ENCODE assay signal across 18 cellular contexts in genomic region chr19:16349551-16350171, GRCh38. TPM values are rescaled to one million over a fixed set of nuclear protein-coding genes. Genes with fewer than 3 reads are reported as not detected.
DNase-seq lines count a peak whose midpoint lies in the region; ATAC-seq, FAIRE-seq and TF ChIP-seq lines count a peak whose summit lies in the region.
"Had no signal": no experiment of that assay in that cellular context is flagged by ENCODE, and none has a peak within 500 bp of the region (broad histone marks: within the 10 kb centered on the region; RNA-seq: fewer than 3 reads in every experiment).

No MANE protein-coding gene starts in this region.

- H3K27ac Mint-ChIP-seq in CD4-positive, CD25-positive, alpha-beta regulatory T cell = peak overlapping the region; percentile 68 to 92 (median 88)
- H3K27ac Mint-ChIP-seq in dendritic cell treated with granulocyte-macrophage colony-stimulating factor and Interleukin-4, amounts not matched to agents 40 ng/mL and 50 ng/mL, for 4 days = peak overlapping the region; percentile 9

- intact Hi-C loops in dendritic cell treated with granulocyte-macrophage colony-stimulating factor and Interleukin-4, amounts not matched to agents 40 ng/mL and 50 ng/mL, for 4 days (cut with micrococcal nuclease) = no loop called here
- intact Hi-C loops in left lung (cut with DNase I) = no loop called here

- peaks cover 11 to 64% (median 28%) of the 10 kb centered on the region in 4 donors for H3K4me1 Mint-ChIP-seq in CD4-positive, CD25-positive, alpha-beta regulatory T cell
- H3K4me1 Mint-ChIP-seq in dendritic cell treated with granulocyte-macrophage colony-stimulating factor and Interleukin-4, amounts not matched to agents 40 ng/mL and 50 ng/mL, for 4 days (ENCODE audit: low read depth) = peaks cover 22% of the 10 kb centered on the region

- no peaks in the 10 kb centered on the region for H3K9me3 ChIP-seq in CD4-positive, CD25-positive, alpha-beta regulatory T cell (ENCODE audit: control insufficient read depth in 2 of 2, low read length in 2 of 2)
- no peaks in the 10 kb centered on the region for H3K9me3 ChIP-seq in left lung
- H3K9me3 ChIP-seq: esophagus squamous epithelium, pancreas, thyroid gland had no signal

- H3K4me3 Mint-ChIP-seq in CD4-positive, CD25-positive, alpha-beta regulatory T cell = peak overlapping the region in 3 of 4 donors; percentile 45 to 74 (median 67)
- H3K4me3 Mint-ChIP-seq in dendritic cell treated with granulocyte-macrophage colony-stimulating factor and Interleukin-4, amounts not matched to agents 40 ng/mL and 50 ng/mL, for 4 days = no peak overlapping the region

- no peaks in the 10 kb centered on the region for H3K27me3 ChIP-seq in CD4-positive, CD25-positive, alpha-beta regulatory T cell (ENCODE audit: control insufficient read depth, insufficient read depth, low read length)
- H3K27me3 ChIP-seq in left lung = no peaks in the 10 kb centered on the region
- H3K27me3 ChIP-seq: esophagus squamous epithelium, pancreas, thyroid gland had no signal

- H3K36me3 ChIP-seq in CD4-positive, CD25-positive, alpha-beta regulatory T cell (ENCODE audit: control insufficient read depth, insufficient read depth, low read length) = no peaks in the 10 kb centered on the region
- H3K36me3 ChIP-seq in left lung = no peaks in the 10 kb centered on the region
- H3K36me3 ChIP-seq: pancreas, thyroid gland had no signal

- DNase-seq in CD4-positive, CD25-positive, alpha-beta regulatory T cell = no peak
- no peak for DNase-seq in GM12892 (ENCODE audit: insufficient read length)
- DNase-seq in left lung = no peak
- DNase-seq in GF-D8 (lab: John Stamatoyannopoulos, UW) = no peak
- DNase-seq in GM19239 (ENCODE audit: insufficient read length, low spot score) = no peak
- no peak for DNase-seq in SKM-1 treated with dmso at 0.1 percent for 144 hours (lab: John Stamatoyannopoulos, UW; ENCODE audit: unreplicated experiment)
- DNase-seq: COR-L47; EL; esophagus squamous epithelium; KG1; NCI-H2029 treated with DMSO at 0.1 percent for 48 hours; NCI-H524 treated with DMSO at 0.1 percent for 48 hours; pancreas; SHP77; stimulated activated naive CD4-positive, alpha-beta T cell; thyroid gland had no signal

- TF ChIP-seq CTCF in left lung (IDR thresholded peaks at IDR 0.05) = no peak

- no peak overlapping the region for H3K27ac ChIP-seq in CD4-positive, CD25-positive, alpha-beta regulatory T cell (ENCODE audit: insufficient read depth, low read length, poor library complexity, severe bottlenecking)
- H3K27ac ChIP-seq in left lung = peak overlapping the region in 1 of 2 donors; percentile 39
- H3K27ac ChIP-seq: esophagus squamous epithelium, pancreas had no signal

- H3K27me3 Mint-ChIP-seq in CD4-positive, CD25-positive, alpha-beta regulatory T cell = no peaks in the 10 kb centered on the region
- peaks cover 32% of the 10 kb centered on the region for H3K27me3 Mint-ChIP-seq in dendritic cell treated with granulocyte-macrophage colony-stimulating factor and Interleukin-4, amounts not matched to agents 40 ng/mL and 50 ng/mL, for 4 days

- no peak for TF ChIP-seq POLR2A in GM12892 (IDR thresholded peaks at IDR 0.05; ENCODE audit: low read depth, low read length)

- H3K4me1 ChIP-seq in CD4-positive, CD25-positive, alpha-beta regulatory T cell (ENCODE audit: control insufficient read depth, insufficient read depth, low read length, poor library complexity, severe bottlenecking) = peaks cover 25% of the 10 kb centered on the region
- H3K4me1 ChIP-seq in left lung = peaks cover 0 to 34% of the 10 kb centered on the region in 2 donors
- H3K4me1 ChIP-seq: pancreas, thyroid gland had no signal

- H3K9me3 Mint-ChIP-seq in CD4-positive, CD25-positive, alpha-beta regulatory T cell = no peaks in the 10 kb centered on the region
- no peaks in the 10 kb centered on the region for H3K9me3 Mint-ChIP-seq in dendritic cell treated with granulocyte-macrophage colony-stimulating factor and Interleukin-4, amounts not matched to agents 40 ng/mL and 50 ng/mL, for 4 days

- FAIRE-seq in GM12892 (lab: Jason Lieb, UNC) (peak; percentile 21), GM19239 (lab: Jason Lieb, UNC) (no peak)
- FAIRE-seq: bronchial epithelial cell, pancreas had no signal

- ATAC-seq in CD4-positive, CD25-positive, alpha-beta regulatory T cell (ENCODE audit: low read depth in 2 of 2) = no peak
- ATAC-seq in left lung = peak; percentile 14
- ATAC-seq: pancreas had no signal

- no peak overlapping the region for H3K4me3 ChIP-seq in CD4-positive, CD25-positive, alpha-beta regulatory T cell (ENCODE audit: low read depth, low read length)
- H3K4me3 ChIP-seq in left lung = no peak overlapping the region
- H3K4me3 ChIP-seq: esophagus squamous epithelium, pancreas, thyroid gland had no signal

- peaks cover 7% of the 10 kb centered on the region for H3K36me3 Mint-ChIP-seq in CD4-positive, CD25-positive, alpha-beta regulatory T cell
- H3K36me3 Mint-ChIP-seq in dendritic cell treated with granulocyte-macrophage colony-stimulating factor and Interleukin-4, amounts not matched to agents 40 ng/mL and 50 ng/mL, for 4 days (ENCODE audit: low read depth) = no peaks in the 10 kb centered on the region

RNA-seq across cellular contexts. Expression of gene KLF2, which starts 25.0 kb away (rescaled TPM):
- total RNA-seq in CD4-positive, CD25-positive, alpha-beta regulatory T cell = 725 TPM
- polyA plus RNA-seq in CD4-positive, CD25-positive, alpha-beta regulatory T cell = 100 to 1,000 TPM in 2 of 4 donors, 10 to 100 TPM in 2; 95.1 to 139 (median 118) TPM
- polyA plus RNA-seq in GM12892 (2012; ENCODE audit: missing spikeins) = 1.7 TPM
- 10 to 100 TPM; 30.2 to 75.9 TPM for total RNA-seq in left lung
